ENCODE assay signal across 21 cellular contexts in genomic region chr18:79452991-79453645, GRCh38.
"Had no signal": no experiment of that assay in that cellular context is flagged by ENCODE, and none has a peak within 500 bp of the region (broad histone marks: within the 10 kb centered on the region; RNA-seq: fewer than 3 reads in every experiment).

No MANE protein-coding gene starts in this region.

- H3K9me3 ChIP-seq: adrenal gland, ascending aorta, breast epithelium, colonic mucosa, heart left ventricle, upper lobe of left lung had no signal

- H3K27ac ChIP-seq: ascending aorta, colonic mucosa, dorsolateral prefrontal cortex had no signal

- H3K27me3 ChIP-seq: adrenal gland, ascending aorta, breast epithelium, colonic mucosa, dorsolateral prefrontal cortex, heart left ventricle, upper lobe of left lung had no signal

- H3K27me3 Mint-ChIP-seq: activated CD4-positive, alpha-beta memory T cell treated with anti-CD3 and anti-CD28 coated beads for 36 hours; activated naive CD4-positive, alpha-beta T cell treated with anti-CD3 and anti-CD28 coated beads, Interleukin-2, amount 10 ng/mL, durations not matched to agents 7 days and 5 days; central memory CD8-positive, alpha-beta T cell; effector memory CD8-positive, alpha-beta T cell; naive B cell; T-helper 17 cell had no signal

- H3K4me3 Mint-ChIP-seq: activated CD4-positive, alpha-beta memory T cell treated with anti-CD3 and anti-CD28 coated beads for 36 hours; activated naive CD4-positive, alpha-beta T cell treated with anti-CD3 and anti-CD28 coated beads, Interleukin-2, amount 10 ng/mL, durations not matched to agents 7 days and 5 days; central memory CD8-positive, alpha-beta T cell; effector memory CD8-positive, alpha-beta T cell; naive B cell; T-helper 17 cell had no signal

- ATAC-seq: effector memory CD8-positive, alpha-beta T cell; stimulated activated naive CD8-positive, alpha-beta T cell treated with anti-CD3 and anti-CD28 coated beads, Interleukin-15, Interleukin-2, amounts not matched to agents 100 U/mL and 50 U/mL, for 24 hours; T-helper 17 cell had no signal

- H3K4me3 ChIP-seq: adrenal gland, ascending aorta, breast epithelium, colonic mucosa, dorsolateral prefrontal cortex, heart left ventricle, lung, upper lobe of left lung had no signal

- H3K4me1 ChIP-seq: adrenal gland, breast epithelium, colonic mucosa had no signal

- H3K36me3 ChIP-seq: breast epithelium, colonic mucosa had no signal

- DNase-seq: activated CD4-positive, alpha-beta memory T cell treated with anti-CD3 and anti-CD28 coated beads for 36 hours; activated CD4-positive, alpha-beta T cell treated with anti-CD3 and anti-CD28 coated beads for 48 hours; activated effector memory CD4-positive, alpha-beta T cell treated with anti-CD3 and anti-CD28 coated beads, Interleukin-2, amount 50 U/mL, for 16 hours; activated naive CD4-positive, alpha-beta T cell treated with anti-CD3 and anti-CD28 coated beads, Interleukin-2, amount 10 ng/mL, durations not matched to agents 7 days and 5 days; colonic mucosa; dorsolateral prefrontal cortex; effector memory CD8-positive, alpha-beta T cell; islet precursor cell; left cardiac atrium; naive B cell; retina; stimulated activated CD4-positive, alpha-beta T cell treated with anti-CD3 and anti-CD28 coated beads, Interleukin-4, amount 100 ng/mL, for 24 hours; stimulated activated naive CD8-positive, alpha-beta T cell treated with anti-CD3 and anti-CD28 coated beads, Interleukin-15, Interleukin-2, amounts not matched to agents 100 U/mL and 50 U/mL, for 24 hours; T-helper 17 cell had no signal

- H3K27ac Mint-ChIP-seq: activated CD4-positive, alpha-beta memory T cell treated with anti-CD3 and anti-CD28 coated beads for 36 hours; effector memory CD8-positive, alpha-beta T cell had no signal

- H3K9me3 Mint-ChIP-seq: activated CD4-positive, alpha-beta memory T cell treated with anti-CD3 and anti-CD28 coated beads for 36 hours; activated naive CD4-positive, alpha-beta T cell treated with anti-CD3 and anti-CD28 coated beads, Interleukin-2, amount 10 ng/mL, durations not matched to agents 7 days and 5 days; central memory CD8-positive, alpha-beta T cell; effector memory CD8-positive, alpha-beta T cell; naive B cell had no signal
